ENCODE assay signal across 15 cellular contexts in the genomic region with DNA sequence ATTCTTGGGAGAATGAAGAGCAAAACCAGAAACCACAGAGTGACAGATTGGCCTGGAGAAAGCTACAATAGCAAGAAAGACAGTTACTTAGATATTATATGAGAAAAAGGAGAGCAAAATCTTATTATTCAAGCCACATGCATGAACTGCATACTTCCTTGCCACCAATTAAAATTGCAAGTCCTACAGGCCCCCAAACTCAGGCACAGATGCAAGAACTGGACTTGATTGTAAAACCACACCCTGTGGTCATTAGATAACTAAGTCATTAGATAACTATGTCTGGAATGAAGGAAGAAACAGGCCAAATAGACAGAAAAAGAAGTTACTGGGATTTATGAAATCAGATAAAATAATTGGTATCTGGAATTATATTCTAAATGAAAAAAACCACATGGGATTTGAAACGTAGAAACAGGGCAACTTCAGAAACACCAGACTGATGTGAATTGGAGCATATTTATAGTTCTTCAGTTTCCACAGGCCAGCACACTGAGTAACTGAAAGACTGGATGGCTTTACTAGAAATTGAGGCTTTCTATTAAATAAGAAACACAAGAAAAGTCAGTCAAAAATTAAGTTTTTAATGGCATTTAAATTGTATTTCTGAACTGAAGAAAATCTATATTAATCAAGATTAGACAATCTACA. TPM values are rescaled to one million over a fixed set of nuclear protein-coding genes. Genes with fewer than 3 reads are reported as not detected.
A peak's percentile ranks its signal among the peaks of the same experiment; 100 is the strongest.
DNase-seq lines count a peak whose midpoint lies in the region; ATAC-seq, FAIRE-seq and TF ChIP-seq lines count a peak whose summit lies in the region.
"Had no signal": no experiment of that assay in that cellular context is flagged by ENCODE, and none has a peak within 500 bp of the region (broad histone marks: within the 10 kb centered on the region; RNA-seq: fewer than 3 reads in every experiment).

No MANE protein-coding gene starts in this region.

- no peak overlapping the region for H3K4me3 Mint-ChIP-seq in naive thymus-derived CD8-positive, alpha-beta T cell
- H3K4me3 Mint-ChIP-seq: activated T-helper 17 cell treated with anti-CD3 and anti-CD28 coated beads, Interleukin-2, amount 50 U/mL, for 72 hours; memory B cell had no signal

- no peak for ATAC-seq in naive thymus-derived CD8-positive, alpha-beta T cell
- ATAC-seq: activated T-helper 17 cell treated with anti-CD3 and anti-CD28 coated beads, Interleukin-2, amount 50 U/mL, for 72 hours; psoas muscle had no signal

- peak overlapping the region; percentile 8 for H3K27ac ChIP-seq in keratinocyte (ENCODE audit: control insufficient read depth, insufficient read depth, low read length)
- H3K27ac ChIP-seq: BLaER1 treated with 17β-estradiol and CSF1 and Interleukin-3, amounts not matched to agents 10 nM and 100 nM; psoas muscle had no signal

- H3K27ac Mint-ChIP-seq in naive thymus-derived CD8-positive, alpha-beta T cell, result no peak overlapping the region
- H3K27ac Mint-ChIP-seq: activated T-helper 17 cell treated with anti-CD3 and anti-CD28 coated beads, Interleukin-2, amount 50 U/mL, for 72 hours; memory B cell had no signal

- DNase-seq in AG08395 (ENCODE audit: low spot score) (peak; percentile 81), HS-5 (ENCODE audit: low read depth) (peak; percentile 61), astrocyte of the hippocampus (ENCODE audit: low read depth, low spot score) (peak; percentile 75), keratinocyte (ENCODE audit: low read depth, low spot score) (no peak), NCI-H146 treated with DMSO at 0.1 percent for 48 hours (lab: John Stamatoyannopoulos, UW; ENCODE audit: unreplicated experiment) (no peak), NCI-H748 treated with DMSO at 0.1 percent for 48 hours (lab: John Stamatoyannopoulos, UW) (no peak)
- DNase-seq in activated CD4-positive, alpha-beta T cell treated with anti-CD3 and anti-CD28 coated beads for 1 hour, result no peak
- no peak for DNase-seq in naive thymus-derived CD8-positive, alpha-beta T cell
- DNase-seq: Kasumi-1, NCI-H345, psoas muscle, SHP77 had no signal

- peaks cover 18% of the 10 kb centered on the region for H3K4me1 ChIP-seq in keratinocyte (ENCODE audit: control insufficient read depth, extremely low read depth, insufficient read depth, low read length)
- H3K4me1 ChIP-seq: psoas muscle had no signal

- FAIRE-seq in keratinocyte (lab: Jason Lieb, UNC), result peak; percentile 66

- no peak overlapping the region for H3K4me3 ChIP-seq in keratinocyte (ENCODE audit: control insufficient read depth in 2 of 3, extremely low read depth in 1 of 3, insufficient read depth in 2 of 3, low read depth in 1 of 3, low read length in 3 of 3)
- H3K4me3 ChIP-seq: BLaER1 treated with 17β-estradiol and CSF1 and Interleukin-3, amounts not matched to agents 10 nM and 100 nM; psoas muscle had no signal

- no peaks in the 10 kb centered on the region for H3K36me3 Mint-ChIP-seq in naive thymus-derived CD8-positive, alpha-beta T cell
- H3K36me3 Mint-ChIP-seq: memory B cell had no signal

- no peaks in the 10 kb centered on the region for H4K20me1 ChIP-seq in keratinocyte (ENCODE audit: control insufficient read depth, extremely low read depth, insufficient read depth, low read length)
- H4K20me1 ChIP-seq: BLaER1 treated with 17β-estradiol and CSF1 and Interleukin-3, amounts not matched to agents 10 nM and 100 nM had no signal

- no peak overlapping the region for H3K9ac ChIP-seq in keratinocyte (ENCODE audit: control insufficient read depth, extremely low read depth, insufficient read depth, low read length)
- H3K9ac ChIP-seq: BLaER1 treated with 17β-estradiol and CSF1 and Interleukin-3, amounts not matched to agents 10 nM and 100 nM had no signal

- dilution Hi-C loops in keratinocyte (cut with MboI; ENCODE audit: extremely low pct_ligation_motif_present, low sequenced_read_pairs), result no loop called here

- peaks cover 0 to 2% (median 0%) of the 10 kb centered on the region in 4 donors for H3K4me1 Mint-ChIP-seq in naive thymus-derived CD8-positive, alpha-beta T cell
- H3K4me1 Mint-ChIP-seq: activated T-helper 17 cell treated with anti-CD3 and anti-CD28 coated beads, Interleukin-2, amount 50 U/mL, for 72 hours had no signal

- H3K27me3 ChIP-seq in keratinocyte (ENCODE audit: control insufficient read depth, extremely low read depth, insufficient read depth, low read length), result no peaks in the 10 kb centered on the region
- H3K27me3 ChIP-seq: BLaER1 treated with 17β-estradiol and CSF1 and Interleukin-3, amounts not matched to agents 10 nM and 100 nM had no signal

- no peak for TF ChIP-seq CTCF in keratinocyte (optimal IDR thresholded peaks at IDR 0.05 in 1 of 3, IDR thresholded peaks at IDR 0.05 in 1 of 3, conservative IDR thresholded peaks at IDR 0.05 in 1 of 3; ENCODE audit: extremely low read depth in 1 of 3, insufficient read depth in 2 of 3, low read length in 3 of 3)

- H3K9me1 ChIP-seq in keratinocyte (ENCODE audit: control insufficient read depth, extremely low read depth, insufficient read depth, low read length), result no peaks in the 10 kb centered on the region

- H3K79me2 ChIP-seq in keratinocyte (ENCODE audit: control insufficient read depth, insufficient read depth, low read length), result no peaks in the 10 kb centered on the region

- no peaks in the 10 kb centered on the region for H3K9me3 ChIP-seq in keratinocyte (ENCODE audit: control insufficient read depth, low read depth, low read length)
- H3K9me3 ChIP-seq: BLaER1 treated with 17β-estradiol and CSF1 and Interleukin-3, amounts not matched to agents 10 nM and 100 nM; psoas muscle had no signal

- H3K27me3 Mint-ChIP-seq in naive thymus-derived CD8-positive, alpha-beta T cell, result peaks cover 0 to 5% (median 2%) of the 10 kb centered on the region in 5 donors
- H3K27me3 Mint-ChIP-seq: activated T-helper 17 cell treated with anti-CD3 and anti-CD28 coated beads, Interleukin-2, amount 50 U/mL, for 72 hours had no signal

- H3K36me3 ChIP-seq in keratinocyte (ENCODE audit: control insufficient read depth in 2 of 2, extremely low read depth in 1 of 2, insufficient read depth in 2 of 2, low read length in 2 of 2), result no peaks in the 10 kb centered on the region
- H3K36me3 ChIP-seq: BLaER1 treated with 17β-estradiol and CSF1 and Interleukin-3, amounts not matched to agents 10 nM and 100 nM had no signal

- no peaks in the 10 kb centered on the region for H3K9me3 Mint-ChIP-seq in naive thymus-derived CD8-positive, alpha-beta T cell
- H3K9me3 Mint-ChIP-seq: activated T-helper 17 cell treated with anti-CD3 and anti-CD28 coated beads, Interleukin-2, amount 50 U/mL, for 72 hours; memory B cell had no signal

- peak overlapping the region; percentile 55 for H3K4me2 ChIP-seq in keratinocyte (ENCODE audit: control insufficient read depth, extremely low read depth, insufficient read depth, low read depth, low read length)
- H3K4me2 ChIP-seq: BLaER1 treated with 17β-estradiol and CSF1 and Interleukin-3, amounts not matched to agents 10 nM and 100 nM had no signal

- POLR2A ChIA-PET in naive thymus-derived CD8-positive, alpha-beta T cell (lab: Charles Lee), result no interaction called here

- H2AFZ ChIP-seq in keratinocyte (ENCODE audit: control insufficient read depth, low read length), result peak overlapping the region; percentile 32

RNA-seq across cellular contexts. Expression of a gene that starts 49.4 kb away (rescaled TPM):
- polyA plus RNA-seq in keratinocyte, result 13.9 to 18.9 TPM (median 13.9 TPM) in 3 replicates
- polyA plus RNA-seq in keratinocyte (2011; ENCODE audit: low read depth), result 9.6 TPM
- 10.8 and 16.1 TPM in 2 replicates for polyA plus RNA-seq in keratinocyte (2011; cell fraction: cytosol; rRNA removed)
- polyA plus RNA-seq in keratinocyte (2011; cell fraction: nucleus; rRNA removed), result 23.0 and 24.5 TPM in 2 replicates
- 12.9 and 18.1 TPM in 2 replicates for polyA plus RNA-seq in keratinocyte (2012; ENCODE audit: low replicate concordance)
- 9.4 to 28.2 TPM (median 16.1 TPM) in 3 replicates for polyA minus RNA-seq in keratinocyte
- 12.3 TPM for polyA minus RNA-seq in keratinocyte (2011; cell fraction: cytosol; rRNA and poly(A)+ RNA removed)
- 20.3 and 40.6 TPM in 2 replicates for polyA minus RNA-seq in keratinocyte (2011; cell fraction: nucleus; rRNA and poly(A)+ RNA removed)
- total RNA-seq in naive thymus-derived CD8-positive, alpha-beta T cell, result 10 to 100 TPM; 12.8 to 13.3 TPM
- 1 to 10 TPM; 1.3 to 1.9 (median 1.7) TPM for polyA plus RNA-seq in naive thymus-derived CD8-positive, alpha-beta T cell

Comparison
In these comparisons a context has a peak if more than half of its experiments do, and no peak if none do; other contexts are left out.
1. DNase-seq: peak in AG08395 (single experiment), HS-5 (single experiment) and astrocyte of the hippocampus (single experiment); none in keratinocyte (single experiment), activated CD4-positive, alpha-beta T cell treated with anti-CD3 and anti-CD28 coated beads for 1 hour (single experiment), NCI-H146 treated with DMSO at 0.1 percent for 48 hours (single experiment), NCI-H748 treated with DMSO at 0.1 percent for 48 hours (single experiment) and naive thymus-derived CD8-positive, alpha-beta T cell (0 of 10).